Comparison of ENCODE assay signal across 27 cellular contexts in genomic region chr1:119249283-119249682, GRCh38.
A peak's percentile ranks its signal among the peaks of the same experiment; 100 is the strongest.
DNase-seq lines count a peak whose midpoint lies in the region; ATAC-seq, FAIRE-seq and TF ChIP-seq lines count a peak whose summit lies in the region.
"Had no signal": no experiment of that assay in that cellular context is flagged by ENCODE, and none has a peak within 500 bp of the region (broad histone marks: within the 10 kb centered on the region; RNA-seq: fewer than 3 reads in every experiment).

No MANE protein-coding gene starts in this region.

- intact Hi-C loops in HepG2 (cut with micrococcal nuclease; ENCODE audit: unreplicated experiment) (no loop called here), right lobe of liver (cut with DNase I) (no loop called here), K562 (cut with micrococcal nuclease) (no loop called here)

- ATAC-seq in HepG2 (no peak), right lobe of liver (no peak), K562 (no peak)
- ATAC-seq: A549, GM12878 had no signal

- WGBS in HepG2 (ENCODE audit: low lambda C conversion rate), result 86% methylated on average over 5 of the region's 5 CpGs
- WGBS in right lobe of liver (ENCODE audit: insufficient coverage, low coverage, low lambda C conversion rate, missing lambda C conversion rate), result 87% methylated on average over 4 of the region's 5 CpGs
- WGBS in K562 (ENCODE audit: insufficient coverage, low coverage, missing lambda C conversion rate), result 3% methylated on average over 5 of the region's 5 CpGs

- H3K27ac ChIP-seq in HepG2 (ENCODE audit: extremely low read length, insufficient read depth, low read length) (no peak overlapping the region), right lobe of liver (no peak overlapping the region), K562 (ENCODE audit: extremely low read depth, low read depth, low read length) (no peak overlapping the region), osteoblast (ENCODE audit: low read depth, low read length) (no peak overlapping the region)
- H3K27ac ChIP-seq: 22Rv1, A549, BLaER1 had no signal

- CTCF ChIA-PET in HepG2 (lab: Yijun Ruan, JAX; ENCODE audit: low intra/inter-chr PET ratio, low total read pairs), result no interaction called here
- CTCF ChIA-PET in K562 (lab: Yijun Ruan, JAX; ENCODE audit: low intra/inter-chr PET ratio), result no interaction called here

- TF ChIP-seq EP300 in HepG2 (IDR thresholded peaks at IDR 0.05; ENCODE audit: low read depth in 2 of 2, low read length in 2 of 2) (no peak), HepG2 (CRISPR knock-in tag; IDR thresholded peaks at IDR 0.05; ENCODE audit: borderline replicate concordance) (no peak), K562 (IDR thresholded peaks at IDR 0.05; ENCODE audit: low read length) (no peak)

- H3K9me1 ChIP-seq in K562 (ENCODE audit: control insufficient read depth, insufficient read depth, low read length), result no peaks in the 10 kb centered on the region

- H3K4me3 ChIP-seq in HepG2 (replicated peaks in 1 of 3; ENCODE audit: insufficient read depth in 1 of 3, low read depth in 2 of 3, low read length in 3 of 3) (no peak overlapping the region), right lobe of liver (no peak overlapping the region), K562 (no peak overlapping the region), osteoblast (ENCODE audit: insufficient read depth, low read length) (no peak overlapping the region)
- H3K4me3 ChIP-seq: A549, BLaER1, GM12878 had no signal

- H3K4me2 ChIP-seq in HepG2 (ENCODE audit: low read depth, low read length), result no peak overlapping the region
- H3K4me2 ChIP-seq in K562 (ENCODE audit: insufficient read depth, low read length), result no peak overlapping the region
- H3K4me2 ChIP-seq in osteoblast (ENCODE audit: insufficient read depth, low read length), result no peak overlapping the region
- H3K4me2 ChIP-seq: A549, BLaER1 had no signal

- TF ChIP-seq CTCF in HepG2 (CRISPR knock-in tag; IDR thresholded peaks at IDR 0.05) (no peak), right lobe of liver (IDR thresholded peaks at IDR 0.05) (no peak), K562 (IDR thresholded peaks at IDR 0.05 in 2 of 3, conservative IDR thresholded peaks at IDR 0.05 in 1 of 3; ENCODE audit: insufficient read depth in 2 of 3, low read depth in 1 of 3, low read length in 3 of 3) (no peak), osteoblast (IDR thresholded peaks at IDR 0.05; ENCODE audit: extremely low read depth, low read depth, low read length) (no peak)

- H3K9me3 ChIP-seq in HepG2 (ENCODE audit: low read length), result no peaks in the 10 kb centered on the region
- no peaks in the 10 kb centered on the region for H3K9me3 ChIP-seq in right lobe of liver
- no peaks in the 10 kb centered on the region for H3K9me3 ChIP-seq in K562 (replicated peaks; ENCODE audit: control insufficient read depth, insufficient read depth, low read depth, low read length)
- H3K9me3 ChIP-seq in osteoblast (ENCODE audit: low read depth, low read length), result no peaks in the 10 kb centered on the region
- H3K9me3 ChIP-seq: A549, BLaER1 had no signal

- no TSS peak for BruUV-seq in HepG2 (replicated peaks; lab: Mats Ljungman, UMichigan)
- no TSS peak for BruUV-seq in K562 (replicated peaks; lab: Mats Ljungman, UMichigan)

- H2AFZ ChIP-seq in HepG2 (ENCODE audit: low read length) (no peak overlapping the region), K562 (ENCODE audit: low read depth, low read length) (no peak overlapping the region), osteoblast (ENCODE audit: low read length) (no peak overlapping the region)

- H3K9ac ChIP-seq in HepG2 (ENCODE audit: insufficient read depth, low read depth, low read length), result no peak overlapping the region
- H3K9ac ChIP-seq in K562 (ENCODE audit: insufficient read depth in 1 of 2, low read depth in 2 of 2, low read length in 2 of 2), result no peak overlapping the region
- H3K9ac ChIP-seq: BLaER1 had no signal

- TF ChIP-seq RAD21 in HepG2 (CRISPR knock-in tag; IDR thresholded peaks at IDR 0.05) (no peak), K562 (CRISPR knock-in tag; conservative IDR thresholded peaks at IDR 0.05 in 1 of 2, IDR thresholded peaks at IDR 0.05 in 1 of 2) (no peak)

- TF ChIP-seq POLR2A in HepG2 (IDR thresholded peaks at IDR 0.05; ENCODE audit: insufficient read depth in 1 of 2, low read depth in 2 of 2, low read length in 2 of 2) (no peak), right lobe of liver (IDR thresholded peaks at IDR 0.05) (no peak), K562 (conservative IDR thresholded peaks at IDR 0.05) (no peak)

- H3K27me3 ChIP-seq in HepG2 (ENCODE audit: control insufficient read depth in 1 of 2, insufficient read depth in 2 of 2, low read length in 2 of 2) (no peaks in the 10 kb centered on the region), right lobe of liver (no peaks in the 10 kb centered on the region), K562 (ENCODE audit: control insufficient read depth in 2 of 2, insufficient read depth in 2 of 2, low read length in 2 of 2) (peaks cover 0 to 1% of the 10 kb centered on the region in 2 experiments; a peak in 2 of 5 replicates), osteoblast (ENCODE audit: insufficient read depth, low read length) (no peaks in the 10 kb centered on the region)
- H3K27me3 ChIP-seq: BLaER1 had no signal

- H4K20me1 ChIP-seq in HepG2 (ENCODE audit: insufficient read depth, low read length) (no peaks in the 10 kb centered on the region), K562 (replicated peaks; ENCODE audit: control insufficient read depth, insufficient read depth, low read length) (no peaks in the 10 kb centered on the region), osteoblast (ENCODE audit: insufficient read depth, low read length) (no peaks in the 10 kb centered on the region)
- H4K20me1 ChIP-seq: BLaER1 had no signal

- in situ Hi-C loops in HepG2 (cut with HindIII; ENCODE audit: extremely low pct_ligation_motif_present, low pct_unique_long_range_greater_than_20kb), result no loop called here
- in situ Hi-C loops in K562 (cut with MboI), result no loop called here

- H3K79me2 ChIP-seq in HepG2 (ENCODE audit: insufficient read depth, low read length), result no peaks in the 10 kb centered on the region
- H3K79me2 ChIP-seq in K562 (ENCODE audit: control insufficient read depth, insufficient read depth, low read length), result no peaks in the 10 kb centered on the region
- H3K79me2 ChIP-seq in osteoblast (ENCODE audit: insufficient read depth, low read length), result no peaks in the 10 kb centered on the region

- POLR2A ChIA-PET in HepG2 (lab: Yijun Ruan, JAX) (no interaction called here), K562 (lab: Yijun Ruan, JAX) (interaction anchor here (0.8 kb wide), 1 partner anchor 13 kb away, joined by 4 read pairs; no protein-coding TSS in a partner anchor)

- H3K4me1 ChIP-seq in HepG2 (ENCODE audit: insufficient read depth, low read length) (no peaks in the 10 kb centered on the region), right lobe of liver (peaks cover 0 to 2% (median 0%) of the 10 kb centered on the region in 4 donors), K562 (replicated peaks in 1 of 2; ENCODE audit: control insufficient read depth in 2 of 2, insufficient read depth in 2 of 2, low read length in 2 of 2) (no peaks in the 10 kb centered on the region), osteoblast (ENCODE audit: insufficient read depth, low read length) (no peaks in the 10 kb centered on the region)
- H3K4me1 ChIP-seq: A549, BLaER1 had no signal

- no peak for FAIRE-seq in HepG2 (lab: Jason Lieb, UNC)
- FAIRE-seq in K562 (lab: Jason Lieb, UNC), result no peak
- FAIRE-seq: A549, GM12878, GM12892, GM18507 had no signal

- no peaks in the 10 kb centered on the region for H3K36me3 ChIP-seq in HepG2 (replicated peaks in 1 of 2; ENCODE audit: control insufficient read depth in 1 of 2, insufficient read depth in 2 of 2, low read length in 2 of 2)
- H3K36me3 ChIP-seq in right lobe of liver, result no peaks in the 10 kb centered on the region
- no peaks in the 10 kb centered on the region for H3K36me3 ChIP-seq in K562 (ENCODE audit: control insufficient read depth, insufficient read depth, low read length)
- H3K36me3 ChIP-seq in osteoblast (ENCODE audit: insufficient read depth, low read length), result no peaks in the 10 kb centered on the region
- H3K36me3 ChIP-seq: BLaER1 had no signal

- DNase-seq in NCI-H82 (lab: John Stamatoyannopoulos, UW), result peak; percentile 16
- DNase-seq in NCI-H82 treated with DMSO at 0.1 percent for 48 hours (lab: John Stamatoyannopoulos, UW; ENCODE audit: unreplicated experiment), result no peak
- DNase-seq in HepG2 (ENCODE audit: low spot score), result no peak
- no peak for DNase-seq in right lobe of liver
- peak in 1 of 4 experiments; percentile 8 for DNase-seq in K562 (ENCODE audit: extremely low read depth in 1 of 4, low spot score in 3 of 4)
- DNase-seq in osteoblast (ENCODE audit: insufficient read length, low spot score, missing footprints), result peak; percentile 5
- no peak for DNase-seq in NCI-H446 treated with DMSO at 0.1 percent for 48 hours (lab: John Stamatoyannopoulos, UW)
- DNase-seq in OCI-M2 (lab: John Stamatoyannopoulos, UW; ENCODE audit: unreplicated experiment), result no peak
- DNase-seq: AML-193; C1 segment of cervical spinal cord; CD4-positive, alpha-beta memory T cell; CD4-positive, CD25-positive, alpha-beta regulatory T cell; CD8-positive, alpha-beta memory T cell; COR-L47; DMS 273 treated with DMSO at 0.1 percent for 48 hours; DMS153; DMS53; DMS79; DND-41; EL; GDM1 had no signal

TF ChIP-seq in HepG2, 621 proteins besides CTCF, POLR2A, EP300 and RAD21:
- TF ChIP-seq TGIF2 (CRISPR knock-in tag; IDR thresholded peaks at IDR 0.05), result no peak
- peak; percentile 83 for TF ChIP-seq LCORL (IDR thresholded peaks at IDR 0.05)
- no peak for TF ChIP-seq LCORL (CRISPR knock-in tag; IDR thresholded peaks at IDR 0.05)

TF ChIP-seq in K562, 482 proteins besides CTCF, POLR2A, EP300 and RAD21:
- no peak for TF ChIP-seq EP400 (IDR thresholded peaks at IDR 0.05)
- TF ChIP-seq NFIX (CRISPR knock-in tag; IDR thresholded peaks at IDR 0.05; ENCODE audit: low read depth), result peak; percentile 89
- peak; percentile 93 for TF ChIP-seq NFIC (IDR thresholded peaks at IDR 0.05)

Comparison
In these comparisons a context has a peak if more than half of its experiments do, and no peak if none do; other contexts are left out.
1. DNase-seq: peak in NCI-H82 (single experiment) and osteoblast (single experiment); none in NCI-H82 treated with DMSO at 0.1 percent for 48 hours (single experiment), HepG2 (single experiment), right lobe of liver (0 of 3), NCI-H446 treated with DMSO at 0.1 percent for 48 hours (single experiment) and OCI-M2 (single experiment).